ENCODE assay signal across 15 cellular contexts in the genomic region with DNA sequence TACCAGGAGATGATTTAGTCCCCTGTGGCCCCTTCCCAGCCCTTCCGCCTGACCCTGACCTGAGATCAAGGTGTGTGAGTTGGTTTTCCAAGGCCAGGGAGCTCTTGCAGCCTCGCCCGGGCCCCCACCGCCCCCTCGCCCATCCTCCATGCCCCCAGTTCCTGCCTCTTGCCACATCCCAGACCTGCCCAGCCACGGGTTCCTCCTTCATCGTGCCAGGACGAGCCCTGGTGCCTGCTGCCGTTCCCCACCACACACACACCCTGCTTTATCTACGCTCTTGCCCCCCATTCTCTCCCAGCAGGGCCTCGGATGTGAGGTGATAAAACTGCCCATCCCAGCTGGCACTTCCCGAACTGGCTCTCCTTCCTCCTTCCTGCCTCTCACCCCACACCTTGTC. TPM values are rescaled to one million over a fixed set of nuclear protein-coding genes. Genes with fewer than 3 reads are reported as not detected.
DNase-seq lines count a peak whose midpoint lies in the region; ATAC-seq and TF ChIP-seq lines count a peak whose summit lies in the region.
"Had no signal": no experiment of that assay in that cellular context is flagged by ENCODE, and none has a peak within 500 bp of the region (broad histone marks: within the 10 kb centered on the region; RNA-seq: fewer than 3 reads in every experiment).

No MANE protein-coding gene starts in this region.

- H3K4ac ChIP-seq in IMR-90 (ENCODE audit: low read depth, low read length) (peak overlapping the region; percentile 89), neuronal stem cell (ENCODE audit: low read length) (no peak overlapping the region)

- H2AK5ac ChIP-seq in IMR-90 (ENCODE audit: low read depth, low read length) (peak overlapping the region; percentile 95), neuronal stem cell (ENCODE audit: low read depth, low read length) (peak overlapping the region; percentile 85)

- H3K4me3 ChIP-seq in IMR-90 (ENCODE audit: insufficient read depth, low read depth, low read length), result no peak overlapping the region
- H3K4me3 ChIP-seq in neuronal stem cell (ENCODE audit: low read length in 2 of 2), result no peak overlapping the region
- no peak overlapping the region for H3K4me3 ChIP-seq in CD8-positive, alpha-beta memory T cell (ENCODE audit: low read length)

- H3K27ac ChIP-seq in IMR-90 (ENCODE audit: insufficient read depth, low read length) (peak overlapping the region; percentile 100), neuronal stem cell (replicated peaks; ENCODE audit: low read length) (no peak overlapping the region)
- no peak overlapping the region for H3K27ac ChIP-seq in CD8-positive, alpha-beta memory T cell (ENCODE audit: low read depth, low read length)

- TF ChIP-seq RAD21 in IMR-90 (IDR thresholded peaks at IDR 0.05; ENCODE audit: low read length), result no peak

- no peak overlapping the region for H3K56ac ChIP-seq in IMR-90 (ENCODE audit: extremely low read depth, insufficient read depth, low read length)

- H3K4me1 ChIP-seq in IMR-90 (ENCODE audit: control insufficient read depth, insufficient read depth, low read length), result peaks cover 67% of the 10 kb centered on the region
- H3K4me1 ChIP-seq in neuronal stem cell (ENCODE audit: control insufficient read depth in 2 of 2, insufficient read depth in 1 of 2, low read depth in 1 of 2, low read length in 2 of 2), result peaks cover 20 to 36% of the 10 kb centered on the region in 2 donors
- peaks cover 19% of the 10 kb centered on the region for H3K4me1 ChIP-seq in CD8-positive, alpha-beta memory T cell (ENCODE audit: insufficient read depth, low read length)

- peak overlapping the region; percentile 85 for H3K27ac Mint-ChIP-seq in T-helper 2 cell treated with Interferon-gamma antibody and Interleukin-4, amounts not matched to agents 5 μg/mL and 100 μg/mL, for 36 hours
- H3K27ac Mint-ChIP-seq in CD8-positive, alpha-beta memory T cell, result no peak overlapping the region

- no peak for TF ChIP-seq CTCF in IMR-90 (conservative IDR thresholded peaks at IDR 0.05; ENCODE audit: low read depth, low read length)
- TF ChIP-seq CTCF in GM13977 (IDR thresholded peaks at IDR 0.05; ENCODE audit: extremely low read depth, insufficient read depth, missing control alignments), result no peak

- H3K27me3 ChIP-seq in IMR-90 (ENCODE audit: control insufficient read depth, insufficient read depth, low read length), result no peaks in the 10 kb centered on the region
- peaks cover 0 to 11% (median 0%) of the 10 kb centered on the region in 3 experiments for H3K27me3 ChIP-seq in neuronal stem cell (ENCODE audit: control insufficient read depth in 3 of 3, insufficient read depth in 3 of 3, low read depth in 1 of 3, low read length in 3 of 3)
- H3K27me3 ChIP-seq in CD8-positive, alpha-beta memory T cell (ENCODE audit: insufficient read depth, low read length, poor library complexity, severe bottlenecking), result no peaks in the 10 kb centered on the region

- H3K18ac ChIP-seq in IMR-90 (ENCODE audit: low read depth, low read length) (peak overlapping the region; percentile 48; the same call in 1 of the 2 replicates), neuronal stem cell (ENCODE audit: low read length) (peak overlapping the region; percentile 55)

- H3K4me1 Mint-ChIP-seq in T-helper 2 cell treated with Interferon-gamma antibody and Interleukin-4, amounts not matched to agents 5 μg/mL and 100 μg/mL, for 36 hours (ENCODE audit: low read depth), result peaks cover 65% of the 10 kb centered on the region
- peaks cover 22 to 31% (median 23%) of the 10 kb centered on the region in 3 donors for H3K4me1 Mint-ChIP-seq in CD8-positive, alpha-beta memory T cell

- intact Hi-C loops in IMR-90 (cut with micrococcal nuclease), result loop anchor here (2.0 to 5.0 kb wide), 2 partner anchors 43 to 91 kb away; no protein-coding TSS in a partner anchor

- H3K23ac ChIP-seq in IMR-90 (ENCODE audit: low read depth, low read length) (no peak overlapping the region), neuronal stem cell (ENCODE audit: low read depth, low read length, poor library complexity) (peak overlapping the region; percentile 22)

- H3K4me2 ChIP-seq in IMR-90 (ENCODE audit: low read depth, low read length) (no peak overlapping the region; the same call in 1 of the 2 replicates), neuronal stem cell (ENCODE audit: insufficient read depth, low read length, poor library complexity, severe bottlenecking) (peak overlapping the region; percentile 0)

- peaks cover 29% of the 10 kb centered on the region for H3K9me1 ChIP-seq in IMR-90 (ENCODE audit: insufficient read depth, low read length)

- no peaks in the 10 kb centered on the region for H3K9me3 Mint-ChIP-seq in T-helper 2 cell treated with Interferon-gamma antibody and Interleukin-4, amounts not matched to agents 5 μg/mL and 100 μg/mL, for 36 hours
- H3K9me3 Mint-ChIP-seq in CD8-positive, alpha-beta memory T cell, result no peaks in the 10 kb centered on the region

- H2AFZ ChIP-seq in IMR-90 (replicated peaks; ENCODE audit: low read length, poor library complexity), result no peak overlapping the region
- no peak overlapping the region for H2AFZ ChIP-seq in neuronal stem cell (ENCODE audit: low read length)

- BruUV-seq in IMR-90 (replicated peaks; lab: Mats Ljungman, UMichigan), result no TSS peak

- no peaks in the 10 kb centered on the region for H3K27me3 Mint-ChIP-seq in T-helper 2 cell treated with Interferon-gamma antibody and Interleukin-4, amounts not matched to agents 5 μg/mL and 100 μg/mL, for 36 hours (ENCODE audit: low read depth)
- peaks cover 9 to 30% of the 10 kb centered on the region in 2 donors for H3K27me3 Mint-ChIP-seq in CD8-positive, alpha-beta memory T cell

- H3K36me3 ChIP-seq in IMR-90 (ENCODE audit: control insufficient read depth, insufficient read depth, low read length), result peaks cover 21% of the 10 kb centered on the region
- H3K36me3 ChIP-seq in neuronal stem cell (replicated peaks in 1 of 2; ENCODE audit: control insufficient read depth in 2 of 2, insufficient read depth in 2 of 2, low read length in 2 of 2), result peaks cover 3 to 10% of the 10 kb centered on the region in 2 donors
- H3K36me3 ChIP-seq in CD8-positive, alpha-beta memory T cell (ENCODE audit: insufficient read depth, low read length), result no peaks in the 10 kb centered on the region

- H2AK9ac ChIP-seq in IMR-90 (replicated peaks; ENCODE audit: low read depth, low read length, poor library complexity), result peak overlapping the region; percentile 76

- peak overlapping the region; percentile 92 for H3K4me3 Mint-ChIP-seq in T-helper 2 cell treated with Interferon-gamma antibody and Interleukin-4, amounts not matched to agents 5 μg/mL and 100 μg/mL, for 36 hours
- H3K4me3 Mint-ChIP-seq in CD8-positive, alpha-beta memory T cell, result peak overlapping the region in 3 of 7 donors; percentile 10 to 42 (median 22)

- POLR2A ChIA-PET in IMR-90 (lab: Charles Lee; ENCODE audit: unreplicated experiment), result no interaction called here
- POLR2A ChIA-PET in CD8-positive, alpha-beta memory T cell (lab: Charles Lee), result no interaction called here

- H3K9me3 ChIP-seq in IMR-90 (ENCODE audit: control insufficient read depth, insufficient read depth, low read length), result no peaks in the 10 kb centered on the region
- peaks cover 0 to 2% of the 10 kb centered on the region in 2 donors for H3K9me3 ChIP-seq in neuronal stem cell (replicated peaks in 1 of 2; ENCODE audit: control insufficient read depth in 2 of 2, insufficient read depth in 1 of 2, low read depth in 1 of 2, low read length in 2 of 2)
- no peaks in the 10 kb centered on the region for H3K9me3 ChIP-seq in CD8-positive, alpha-beta memory T cell (ENCODE audit: low read length)

- CTCF ChIA-PET in IMR-90 (lab: Yijun Ruan, JAX), result no interaction called here
- CTCF ChIA-PET in CD8-positive, alpha-beta memory T cell (lab: Charles Lee), result interaction anchor here (1.3 kb wide), 1 partner anchor 16 kb away, joined by 5 read pairs; no protein-coding TSS in a partner anchor

- H4K91ac ChIP-seq in IMR-90 (ENCODE audit: insufficient read depth, low read depth, low read length), result peak overlapping the region; percentile 87; the same call in 1 of the 2 replicates
- peak overlapping the region; percentile 94 for H4K91ac ChIP-seq in neuronal stem cell (ENCODE audit: low read depth, low read length, poor library complexity)

- peak overlapping the region; percentile 25 for H2BK5ac ChIP-seq in IMR-90 (ENCODE audit: low read depth, low read length, poor library complexity, severe bottlenecking)
- H2BK5ac ChIP-seq in neuronal stem cell (ENCODE audit: low read length), result peak overlapping the region; percentile 48

- H4K20me1 ChIP-seq in IMR-90 (ENCODE audit: insufficient read depth, low read length), result no peaks in the 10 kb centered on the region

- peak; percentile 60; the same call in 1 of the 2 replicates for TF ChIP-seq POLR2A in IMR-90 (IDR thresholded peaks at IDR 0.05; ENCODE audit: low read depth, low read length)

- peak overlapping the region; percentile 92 for H4K5ac ChIP-seq in IMR-90 (ENCODE audit: low read depth, low read length)

- ATAC-seq in IMR-90 (ENCODE audit: low read depth), result no peak

- peaks cover 31% of the 10 kb centered on the region for H3K36me3 Mint-ChIP-seq in T-helper 2 cell treated with Interferon-gamma antibody and Interleukin-4, amounts not matched to agents 5 μg/mL and 100 μg/mL, for 36 hours (ENCODE audit: low read depth)
- no peaks in the 10 kb centered on the region for H3K36me3 Mint-ChIP-seq in CD8-positive, alpha-beta memory T cell

- H4K8ac ChIP-seq in IMR-90 (ENCODE audit: low read depth in 2 of 2, low read length in 2 of 2), result peak overlapping the region; percentile 82 to 96; a peak in 3 of 4 replicates
- H4K8ac ChIP-seq in neuronal stem cell (ENCODE audit: low read depth, low read length), result no peak overlapping the region

- H3K14ac ChIP-seq in IMR-90 (replicated peaks; ENCODE audit: low read depth, low read length) (no peak overlapping the region; the same call in 1 of the 2 replicates), neuronal stem cell (ENCODE audit: low read length) (peak overlapping the region; percentile 43)

- dilution Hi-C loops in IMR-90 (cut with HindIII; ENCODE audit: low sequenced_read_pairs, unreplicated experiment), result no loop called here

- no peak for DNase-seq in T-helper 2 cell treated with Interferon-gamma antibody and Interleukin-4, amounts not matched to agents 5 μg/mL and 100 μg/mL, for 36 hours (ENCODE audit: low spot score)
- no peak for DNase-seq in T-helper 2 cell
- no peak for DNase-seq in IMR-90
- peak; percentile 20 for DNase-seq in astrocyte of the hippocampus (ENCODE audit: low read depth, low spot score)
- DNase-seq in neuronal stem cell (ENCODE audit: low spot score), result no peak
- no peak for DNase-seq in RPMI8226
- no peak for DNase-seq in GM13977 (ENCODE audit: low spot score)
- no peak for DNase-seq in CD8-positive, alpha-beta memory T cell
- DNase-seq: activated CD4-positive, alpha-beta T cell treated with anti-CD3 and anti-CD28 coated beads, Interleukin-2, amount 50 U/mL, for 48 hours; erythroblast; head of caudate nucleus; kidney glomerular epithelial cell; NCI-H2029; T1000 had no signal

- H3K9ac ChIP-seq in IMR-90 (ENCODE audit: low read depth, low read length), result no peak overlapping the region; the same call in 1 of the 2 replicates
- no peak overlapping the region for H3K9ac ChIP-seq in neuronal stem cell (ENCODE audit: low read depth, low read length, poor library complexity)

- H2BK120ac ChIP-seq in IMR-90 (ENCODE audit: low read depth, low read length), result peak overlapping the region; percentile 91; the same call in 1 of the 2 replicates
- H2BK120ac ChIP-seq in neuronal stem cell (ENCODE audit: low read depth, low read length), result peak overlapping the region; percentile 81

- peaks cover 29 to 43% of the 10 kb centered on the region in 2 experiments for H3K79me1 ChIP-seq in IMR-90 (ENCODE audit: low read depth in 1 of 2, low read length in 2 of 2)
- H3K79me1 ChIP-seq in neuronal stem cell (ENCODE audit: low read depth, low read length), result peaks cover 2% of the 10 kb centered on the region

- H2BK20ac ChIP-seq in IMR-90 (ENCODE audit: low read depth, low read length), result peak overlapping the region; percentile 58; the same call in 1 of the 2 replicates

- in situ Hi-C loops in IMR-90 (cut with MboI; ENCODE audit: low sequenced_read_pairs) (no loop called here), GM13977 (cut with MboI; ENCODE audit: low pct_unique_long_range_greater_than_20kb, low sequenced_read_pairs, unreplicated experiment) (no loop called here)

- H2BK15ac ChIP-seq in IMR-90 (ENCODE audit: low read depth, low read length) (peak overlapping the region; percentile 89; the same call in 2 of the 3 replicates), neuronal stem cell (ENCODE audit: low read length) (peak overlapping the region; percentile 5)

- WGBS in IMR-90 (ENCODE audit: extremely low coverage in 2 of 2, insufficient read length in 1 of 2), 2 experiments, result 77% methylated on average over 7 of the region's 12 CpGs; no CpG with 5 or more reads in 1 of the 2 experiments
- WGBS in neuronal stem cell (ENCODE audit: extremely low coverage in 2 of 2, insufficient read length in 2 of 2, insufficient replicate concordance in 1 of 2), 2 donors, result no CpG with 5 or more reads among the region's 12 CpGs

- no peak overlapping the region for H2BK12ac ChIP-seq in neuronal stem cell (ENCODE audit: low read length)

RNA-seq across cellular contexts. Expression of gene LIF, which starts 1.4 kb away (rescaled TPM):
- total RNA-seq in IMR-90 (2012; rRNA removed), result 79.4 and 130 TPM in 2 replicates
- 203 and 214 TPM in 2 replicates for polyA plus RNA-seq in IMR-90 (2012; rRNA removed)
- polyA plus RNA-seq in IMR-90 (2012; cell fraction: cytosol; rRNA removed), result 41.6 and 110 TPM in 2 replicates
- polyA plus RNA-seq in IMR-90 (2012; cell fraction: nucleus; rRNA removed; ENCODE audit: low replicate concordance), result 1,609 and 2,085 TPM in 2 replicates
- polyA plus RNA-seq in neuronal stem cell (2013, experiment 1 of 2), result 1.4 TPM
- 1.4 TPM for polyA plus RNA-seq in neuronal stem cell (2013, experiment 2 of 2)
- 10 to 100 TPM; 87.5 to 88.6 TPM for total RNA-seq in CD8-positive, alpha-beta memory T cell
- polyA plus RNA-seq in CD8-positive, alpha-beta memory T cell, result not detected

RNA-seq across cellular contexts. Expression of gene OSM, which starts 18.7 kb away (rescaled TPM):
- not detected in 2 replicates for total RNA-seq in IMR-90 (2012; rRNA removed)
- not detected in 2 replicates for polyA plus RNA-seq in IMR-90 (2012; rRNA removed)
- 0.07 TPM in 1 of 2 replicates, not detected in the other for polyA plus RNA-seq in IMR-90 (2012; cell fraction: cytosol; rRNA removed)
- 0.42 and 0.81 TPM in 2 replicates for polyA plus RNA-seq in IMR-90 (2012; cell fraction: nucleus; rRNA removed; ENCODE audit: low replicate concordance)
- polyA plus RNA-seq in neuronal stem cell (2013, experiment 1 of 2), result 0.01 TPM
- 0.04 TPM for polyA plus RNA-seq in neuronal stem cell (2013, experiment 2 of 2)
- 10 to 100 TPM; 18.9 to 20.7 TPM for total RNA-seq in CD8-positive, alpha-beta memory T cell
- 16.4 TPM for polyA plus RNA-seq in CD8-positive, alpha-beta memory T cell
- total RNA-seq: A172 had no signal

RNA-seq across cellular contexts. Expression of gene CASTOR1, which starts 41.3 kb away (rescaled TPM):
- total RNA-seq in IMR-90 (2012; rRNA removed), result 10.6 and 11.7 TPM in 2 replicates
- 23.5 and 26.9 TPM in 2 replicates for polyA plus RNA-seq in IMR-90 (2012; rRNA removed)
- 11.4 and 33.1 TPM in 2 replicates for polyA plus RNA-seq in IMR-90 (2012; cell fraction: cytosol; rRNA removed)
- polyA plus RNA-seq in IMR-90 (2012; cell fraction: nucleus; rRNA removed; ENCODE audit: low replicate concordance), result 55.8 and 106 TPM in 2 replicates
- polyA plus RNA-seq in neuronal stem cell (2013, experiment 1 of 2), result 13.2 TPM
- 14.0 TPM for polyA plus RNA-seq in neuronal stem cell (2013, experiment 2 of 2)
- total RNA-seq in CD8-positive, alpha-beta memory T cell, result 1 to 10 TPM; 4.0 to 5.3 TPM
- polyA plus RNA-seq in CD8-positive, alpha-beta memory T cell, result 17.8 TPM

Comparison
In these comparisons a context has a peak if more than half of its experiments do, and no peak if none do; other contexts are left out.
1. RNA of gene OSM, which starts 18.7 kb away (total RNA-seq): 18.9 to 20.7 TPM in CD8-positive, alpha-beta memory T cell; not detected in IMR-90; every median in the first group is over 10 times any median in the second.